Comparison of ENCODE assay signal across 9 cellular contexts in genomic region chr7:47601119-47601880, GRCh38. TPM values are rescaled to one million over a fixed set of nuclear protein-coding genes. Genes with fewer than 3 reads are reported as not detected.
DNase-seq lines count a peak whose midpoint lies in the region; ATAC-seq, FAIRE-seq and TF ChIP-seq lines count a peak whose summit lies in the region.
"Had no signal": no experiment of that assay in that cellular context is flagged by ENCODE, and none has a peak within 500 bp of the region (broad histone marks: within the 10 kb centered on the region; RNA-seq: fewer than 3 reads in every experiment).

No MANE protein-coding gene starts in this region.

- intact Hi-C loops in CD14-positive monocyte (cut with micrococcal nuclease) (loop anchor here in 1 of 2 donors (2.0 to 5.0 kb wide), 2 partner anchors 30 to 71 kb away; no protein-coding TSS in a partner anchor), PC-3 (cut with micrococcal nuclease) (loop anchor here (1.0 kb wide), 1 partner anchor 23 kb away; no protein-coding TSS in a partner anchor), pancreas (cut with DNase I) (no loop called here)

- H2AFZ ChIP-seq in PC-3 (ENCODE audit: low read length): peak overlapping the region; percentile 33

- H4K20me1 ChIP-seq in PC-3 (ENCODE audit: low read length): no peaks in the 10 kb centered on the region

- H3K4me2 ChIP-seq in PC-3 (ENCODE audit: low read length): peak overlapping the region; percentile 71

- H3K36me3 Mint-ChIP-seq in CD14-positive monocyte: peaks cover 0 to 6% of the 10 kb centered on the region in 2 donors

- TSS peak; percentile 58 for BruUV-seq in PC-3 (replicated peaks; lab: Mats Ljungman, UMichigan)

- H3K9me2 ChIP-seq in PC-3 (replicated peaks; ENCODE audit: low read length): no peaks in the 10 kb centered on the region

- FAIRE-seq in pancreas (lab: Jason Lieb, UNC): no peak

- ATAC-seq in PC-3 (peak; percentile 54), pancreas (no peak)

- H3K36me3 ChIP-seq in HEK293 (ENCODE audit: control insufficient read depth in 2 of 2, insufficient read depth in 1 of 2, low read length in 2 of 2) (no peaks in the 10 kb centered on the region), PC-3 (ENCODE audit: low read depth, low read length) (no peaks in the 10 kb centered on the region), pancreas (no peaks in the 10 kb centered on the region)

- H3K9me3 ChIP-seq in HEK293 (ENCODE audit: control insufficient read depth, insufficient read depth, low read depth, low read length) (no peaks in the 10 kb centered on the region), PC-3 (ENCODE audit: low read length) (no peaks in the 10 kb centered on the region), pancreas (no peaks in the 10 kb centered on the region)

- H3K79me2 ChIP-seq in PC-3 (ENCODE audit: low read length): no peaks in the 10 kb centered on the region

- CTCF ChIA-PET in HEK293 (lab: Yijun Ruan, JAX) (interaction anchor here (1.5 kb wide), 1 partner anchor 165 kb away, joined by 3 read pairs; no protein-coding TSS in a partner anchor), PC-3 (lab: Charles Lee) (interaction anchor here (0.6 to 1.0 kb wide), 4 partner anchors 10 to 573 kb away, joined by 3 to 4 read pairs (median 3); no protein-coding TSS in a partner anchor)

- no peak overlapping the region for H3K4me3 ChIP-seq in HEK293 (ENCODE audit: low read depth, low read length)
- H3K4me3 ChIP-seq in PC-3 (ENCODE audit: low read length): peak overlapping the region; percentile 42; the same call in 1 of the 2 replicates
- no peak overlapping the region for H3K4me3 ChIP-seq in pancreas
- H3K4me3 ChIP-seq: lung had no signal

- peak overlapping the region; percentile 4 to 77 for H3K4me3 Mint-ChIP-seq in CD14-positive monocyte

- H3K9ac ChIP-seq in PC-3 (ENCODE audit: low read length): peak overlapping the region; percentile 58

- 59 to 65% methylated on average over 4 of the region's 4 CpGs for whole genome bisulfite sequencing in pancreas, 2 donors

- no peaks in the 10 kb centered on the region for H3K27me3 ChIP-seq in PC-3 (ENCODE audit: low read length)
- no peaks in the 10 kb centered on the region for H3K27me3 ChIP-seq in pancreas

- H3K9me3 Mint-ChIP-seq in CD14-positive monocyte: peaks cover 18 to 32% (median 27%) of the 10 kb centered on the region in 7 donors

- no peaks in the 10 kb centered on the region for H3K4me1 ChIP-seq in HEK293 (ENCODE audit: control insufficient read depth, insufficient read depth, low read length)
- H3K4me1 ChIP-seq in PC-3 (ENCODE audit: insufficient read depth, low read length): peaks cover 55% of the 10 kb centered on the region
- H3K4me1 ChIP-seq in pancreas: peaks cover 13 to 27% (median 23%) of the 10 kb centered on the region in 3 donors

- H3F3A ChIP-seq in PC-3 (ENCODE audit: low read length, unreplicated experiment): peaks cover 13% of the 10 kb centered on the region

- peaks cover 42% of the 10 kb centered on the region for H3K4me1 Mint-ChIP-seq in CD14-positive monocyte

- peak overlapping the region; percentile 68 to 93 (median 81) for H3K27ac Mint-ChIP-seq in CD14-positive monocyte

- POLR2A ChIA-PET in HEK293 (lab: Yijun Ruan, JAX): no interaction called here
- POLR2A ChIA-PET in PC-3 (lab: Charles Lee; ENCODE audit: unreplicated experiment): interaction anchor here (0.6 to 1.4 kb wide), 4 partner anchors 104 to 240 kb away, joined by 3 to 4 read pairs (median 3); no protein-coding TSS in a partner anchor

- peaks cover 0 to 9% (median 2%) of the 10 kb centered on the region in 3 donors for H3K27me3 Mint-ChIP-seq in CD14-positive monocyte (ENCODE audit: low read depth in 3 of 3)

- TF ChIP-seq CTCF in CD14-positive monocyte (IDR thresholded peaks at IDR 0.05) (no peak), HEK293 (tag by site-specific recombination; IDR thresholded peaks at IDR 0.05) (no peak), PC-3 (conservative IDR thresholded peaks at IDR 0.05; ENCODE audit: low read depth, low read length) (no peak), GM10266 (IDR thresholded peaks at IDR 0.05; ENCODE audit: control insufficient read depth, insufficient read depth, low read depth, missing control alignments) (no peak), pancreas (IDR thresholded peaks at IDR 0.05) (no peak)

- H3K27ac ChIP-seq in HEK293 (ENCODE audit: extremely low read depth, low read depth, low read length) (no peak overlapping the region), PC-3 (ENCODE audit: low read length) (peak overlapping the region; percentile 93), pancreas (peak overlapping the region in 1 of 4 donors; percentile 28)

- DNase-seq in CD14-positive monocyte (ENCODE audit: low spot score) (peak; percentile 78), PC-3 (peak; percentile 92), hepatic stellate cell (ENCODE audit: low spot score) (peak; percentile 62), GM10266 (ENCODE audit: extremely low spot score) (no peak), pancreas (no peak), NCI-H748 treated with DMSO at 0.1 percent for 48 hours (lab: John Stamatoyannopoulos, UW) (no peak)
- DNase-seq in activated effector memory CD4-positive, alpha-beta T cell treated with Interleukin-2 at 50 U/mL for 16 hours: no peak

TF ChIP-seq in HEK293, 187 proteins besides CTCF, POLR2A, EP300 and RAD21:
- TF ChIP-seq ZNF670 (tag by site-specific recombination; IDR thresholded peaks at IDR 0.05; ENCODE audit: low read depth) (no peak), SCRT2 (tag by site-specific recombination; IDR thresholded peaks at IDR 0.05) (0 out of 2 replicates have a peak, but pooled peaks have one; percentile 11), ZNF175 (tag by site-specific recombination; IDR thresholded peaks at IDR 0.05) (no peak), ZBTB20 (tag by site-specific recombination; IDR thresholded peaks at IDR 0.05) (no peak), ZNF133 (tag by site-specific recombination; IDR thresholded peaks at IDR 0.05) (no peak), ZNF664 (tag by site-specific recombination; IDR thresholded peaks at IDR 0.05) (no peak), REST (tag by site-specific recombination; IDR thresholded peaks at IDR 0.05) (no peak), ZNF19 (tag by site-specific recombination; IDR thresholded peaks at IDR 0.05; ENCODE audit: low read depth) (no peak)

RNA-seq across cellular contexts. Expression of gene TNS3, which starts 19.4 kb away (rescaled TPM):
- polyA plus RNA-seq in CD14-positive monocyte: 1 to 10 TPM; 5.2 to 7.9 TPM
- total RNA-seq in PC-3 (2014; rRNA removed): 71.4 and 72.3 TPM in 2 replicates
- total RNA-seq in pancreas: 100 to 1,000 TPM in 2 of 6 donors, 10 to 100 TPM in 4; 84.0 to 125 (median 97.5) TPM
- 10 to 100 TPM; 28.0 to 37.5 TPM for polyA plus RNA-seq in pancreas

Comparison
In these comparisons a context has a peak if more than half of its experiments do, and no peak if none do; other contexts are left out.
1. DNase-seq: peak in CD14-positive monocyte (single experiment), PC-3 (single experiment) and hepatic stellate cell (single experiment); none in GM10266 (single experiment), pancreas (0 of 6), NCI-H748 treated with DMSO at 0.1 percent for 48 hours (single experiment) and activated effector memory CD4-positive, alpha-beta T cell treated with Interleukin-2 at 50 U/mL for 16 hours (single experiment).